Comparison of ENCODE assay signal across 7 cellular contexts in genomic region chr2:171076422-171076821, GRCh38.
DNase-seq lines count a peak whose midpoint lies in the region; ATAC-seq and TF ChIP-seq lines count a peak whose summit lies in the region.
"Not testable (repeated sequence)": the region's sequence is repeated elsewhere in the genome, so short reads cannot be mapped to it uniquely, and the experiment has no call there.

No MANE protein-coding gene starts in this region.

- peaks cover 13% of the 10 kb centered on the region for H3K4me1 Mint-ChIP-seq in T-helper 17 cell
- peaks cover 18% of the 10 kb centered on the region for H3K4me1 Mint-ChIP-seq in activated CD4-positive, alpha-beta T cell treated with anti-CD3 and anti-CD28 coated beads, Interleukin-2, amount 10 ng/mL, durations not matched to agents 24 days and 14 days
- H3K4me1 Mint-ChIP-seq in activated CD8-positive, alpha-beta T cell treated with anti-CD3 and anti-CD28 coated beads, Interleukin-2, amount 10 ng/mL, durations not matched to agents 7 days and 5 days (ENCODE audit: low read depth) = peaks cover 18% of the 10 kb centered on the region
- peaks cover 12% of the 10 kb centered on the region for H3K4me1 Mint-ChIP-seq in activated naive CD8-positive, alpha-beta T cell treated with anti-CD3 and anti-CD28 coated beads, Interleukin-2, amount 10 ng/mL, durations not matched to agents 7 days and 5 days
- peaks cover 31% of the 10 kb centered on the region for H3K4me1 Mint-ChIP-seq in central memory CD8-positive, alpha-beta T cell
- H3K4me1 Mint-ChIP-seq in stimulated activated naive CD8-positive, alpha-beta T cell treated with anti-CD3 and anti-CD28 coated beads, Interleukin-15, Interleukin-2, amounts not matched to agents 100 ng/mL and 50 ng/mL, for 24 hours (ENCODE audit: low read depth) = peaks cover 16% of the 10 kb centered on the region

- intact Hi-C loops in activated CD4-positive, alpha-beta T cell treated with anti-CD3 and anti-CD28 coated beads, Interleukin-2, amount 10 ng/mL, durations not matched to agents 24 days and 14 days (cut with micrococcal nuclease) = not testable (repeated sequence)

- DNase-seq in DND-41; T-helper 17 cell; activated naive CD8-positive, alpha-beta T cell treated with anti-CD3 and anti-CD28 coated beads, Interleukin-2, amount 10 ng/mL, durations not matched to agents 7 days and 5 days; central memory CD8-positive, alpha-beta T cell (ENCODE audit: low spot score in 2 of 2): not testable (repeated sequence)
- peak; percentile 58 for DNase-seq in activated CD4-positive, alpha-beta T cell treated with anti-CD3 and anti-CD28 coated beads, Interleukin-2, amount 10 ng/mL, durations not matched to agents 24 days and 14 days
- peak; percentile 27 for DNase-seq in activated CD8-positive, alpha-beta T cell treated with anti-CD3 and anti-CD28 coated beads, Interleukin-2, amount 10 ng/mL, durations not matched to agents 7 days and 5 days

- H3K27me3 ChIP-seq in DND-41 (ENCODE audit: insufficient read depth, low read length, poor library complexity) = not testable (repeated sequence)

- not testable (repeated sequence) for H3K9me3 Mint-ChIP-seq in activated CD4-positive, alpha-beta T cell treated with anti-CD3 and anti-CD28 coated beads, Interleukin-2, amount 10 ng/mL, durations not matched to agents 24 days and 14 days; activated CD8-positive, alpha-beta T cell treated with anti-CD3 and anti-CD28 coated beads, Interleukin-2, amount 10 ng/mL, durations not matched to agents 7 days and 5 days (ENCODE audit: insufficient read depth); activated naive CD8-positive, alpha-beta T cell treated with anti-CD3 and anti-CD28 coated beads, Interleukin-2, amount 10 ng/mL, durations not matched to agents 7 days and 5 days; central memory CD8-positive, alpha-beta T cell; stimulated activated naive CD8-positive, alpha-beta T cell treated with anti-CD3 and anti-CD28 coated beads, Interleukin-15, Interleukin-2, amounts not matched to agents 100 ng/mL and 50 ng/mL, for 24 hours

- CTCF ChIA-PET in activated CD8-positive, alpha-beta T cell treated with anti-CD3 and anti-CD28 coated beads, Interleukin-2, amount 10 ng/mL, durations not matched to agents 7 days and 5 days (lab: Charles Lee) = interaction anchor here (1.4 to 2.9 kb wide), 2 partner anchors 10 to 11 kb away, joined by 4 to 21 read pairs; no protein-coding TSS in a partner anchor

- not testable (repeated sequence) for TF ChIP-seq CTCF in DND-41 (IDR thresholded peaks at IDR 0.05; ENCODE audit: borderline replicate concordance, extremely low read depth, low read length, poor library complexity, severe bottlenecking)

- not testable (repeated sequence) for H3K4me3 Mint-ChIP-seq in T-helper 17 cell; activated CD4-positive, alpha-beta T cell treated with anti-CD3 and anti-CD28 coated beads, Interleukin-2, amount 10 ng/mL, durations not matched to agents 24 days and 14 days; activated CD8-positive, alpha-beta T cell treated with anti-CD3 and anti-CD28 coated beads, Interleukin-2, amount 10 ng/mL, durations not matched to agents 7 days and 5 days; activated naive CD8-positive, alpha-beta T cell treated with anti-CD3 and anti-CD28 coated beads, Interleukin-2, amount 10 ng/mL, durations not matched to agents 7 days and 5 days; central memory CD8-positive, alpha-beta T cell; stimulated activated naive CD8-positive, alpha-beta T cell treated with anti-CD3 and anti-CD28 coated beads, Interleukin-15, Interleukin-2, amounts not matched to agents 100 ng/mL and 50 ng/mL, for 24 hours

- H3K4me3 ChIP-seq in DND-41 (ENCODE audit: low read depth in 1 of 2, low read length in 2 of 2) = not testable (repeated sequence)

- H2AFZ ChIP-seq in DND-41 (ENCODE audit: low read depth, low read length) = not testable (repeated sequence)

- H3K27ac ChIP-seq in DND-41 (ENCODE audit: low read length) = not testable (repeated sequence)

- not testable (repeated sequence) for H3K4me1 ChIP-seq in DND-41 (ENCODE audit: insufficient read depth, low read length)

- H3K27me3 Mint-ChIP-seq in T-helper 17 cell; activated CD4-positive, alpha-beta T cell treated with anti-CD3 and anti-CD28 coated beads, Interleukin-2, amount 10 ng/mL, durations not matched to agents 24 days and 14 days; activated CD8-positive, alpha-beta T cell treated with anti-CD3 and anti-CD28 coated beads, Interleukin-2, amount 10 ng/mL, durations not matched to agents 7 days and 5 days (ENCODE audit: low read depth); activated naive CD8-positive, alpha-beta T cell treated with anti-CD3 and anti-CD28 coated beads, Interleukin-2, amount 10 ng/mL, durations not matched to agents 7 days and 5 days; central memory CD8-positive, alpha-beta T cell; stimulated activated naive CD8-positive, alpha-beta T cell treated with anti-CD3 and anti-CD28 coated beads, Interleukin-15, Interleukin-2, amounts not matched to agents 100 ng/mL and 50 ng/mL, for 24 hours: not testable (repeated sequence)

- not testable (repeated sequence) for H3K4me2 ChIP-seq in DND-41 (ENCODE audit: insufficient read depth, low read length)

- H3K36me3 Mint-ChIP-seq in T-helper 17 cell (ENCODE audit: low read depth) = not testable (repeated sequence)
- peaks cover 59% of the 10 kb centered on the region for H3K36me3 Mint-ChIP-seq in activated CD4-positive, alpha-beta T cell treated with anti-CD3 and anti-CD28 coated beads, Interleukin-2, amount 10 ng/mL, durations not matched to agents 24 days and 14 days (ENCODE audit: low read depth)
- H3K36me3 Mint-ChIP-seq in activated CD8-positive, alpha-beta T cell treated with anti-CD3 and anti-CD28 coated beads, Interleukin-2, amount 10 ng/mL, durations not matched to agents 7 days and 5 days (ENCODE audit: low read depth) = peaks cover 56% of the 10 kb centered on the region
- H3K36me3 Mint-ChIP-seq in activated naive CD8-positive, alpha-beta T cell treated with anti-CD3 and anti-CD28 coated beads, Interleukin-2, amount 10 ng/mL, durations not matched to agents 7 days and 5 days = peaks cover 59% of the 10 kb centered on the region
- H3K36me3 Mint-ChIP-seq in central memory CD8-positive, alpha-beta T cell (ENCODE audit: insufficient read depth) = peaks cover 16% of the 10 kb centered on the region
- H3K36me3 Mint-ChIP-seq in stimulated activated naive CD8-positive, alpha-beta T cell treated with anti-CD3 and anti-CD28 coated beads, Interleukin-15, Interleukin-2, amounts not matched to agents 100 ng/mL and 50 ng/mL, for 24 hours (ENCODE audit: low read depth) = peaks cover 57% of the 10 kb centered on the region

- not testable (repeated sequence) for H4K20me1 ChIP-seq in DND-41 (ENCODE audit: insufficient read depth, low read length)

- not testable (repeated sequence) for H3K9me3 ChIP-seq in DND-41 (ENCODE audit: insufficient read depth, low read length, severe bottlenecking); T-helper 17 cell (ENCODE audit: control insufficient read depth, low read length, poor library complexity, severe bottlenecking)

- POLR2A ChIA-PET in activated CD8-positive, alpha-beta T cell treated with anti-CD3 and anti-CD28 coated beads, Interleukin-2, amount 10 ng/mL, durations not matched to agents 7 days and 5 days (lab: Charles Lee); activated naive CD8-positive, alpha-beta T cell treated with anti-CD3 and anti-CD28 coated beads, Interleukin-2, amount 10 ng/mL, durations not matched to agents 7 days and 5 days (lab: Charles Lee): not testable (repeated sequence)

- peaks cover 45% of the 10 kb centered on the region for H3K36me3 ChIP-seq in DND-41 (ENCODE audit: insufficient read depth, low read length)

- peak overlapping the region; percentile 86 for H3K27ac Mint-ChIP-seq in T-helper 17 cell
- H3K27ac Mint-ChIP-seq in activated CD4-positive, alpha-beta T cell treated with anti-CD3 and anti-CD28 coated beads, Interleukin-2, amount 10 ng/mL, durations not matched to agents 24 days and 14 days; activated CD8-positive, alpha-beta T cell treated with anti-CD3 and anti-CD28 coated beads, Interleukin-2, amount 10 ng/mL, durations not matched to agents 7 days and 5 days: not testable (repeated sequence)
- H3K27ac Mint-ChIP-seq in activated naive CD8-positive, alpha-beta T cell treated with anti-CD3 and anti-CD28 coated beads, Interleukin-2, amount 10 ng/mL, durations not matched to agents 7 days and 5 days = peak overlapping the region; percentile 17
- peak overlapping the region; percentile 65 for H3K27ac Mint-ChIP-seq in central memory CD8-positive, alpha-beta T cell (ENCODE audit: low read depth)
- peak overlapping the region; percentile 34 for H3K27ac Mint-ChIP-seq in stimulated activated naive CD8-positive, alpha-beta T cell treated with anti-CD3 and anti-CD28 coated beads, Interleukin-15, Interleukin-2, amounts not matched to agents 100 ng/mL and 50 ng/mL, for 24 hours

- peaks cover 35% of the 10 kb centered on the region for H3K79me2 ChIP-seq in DND-41 (ENCODE audit: insufficient read depth, low read length)

- ATAC-seq in DND-41 (ENCODE audit: insufficient read depth, low read depth) = 0 out of 3 replicates have a peak, but pooled peaks have one; percentile 24
- ATAC-seq in T-helper 17 cell; activated CD8-positive, alpha-beta T cell treated with anti-CD3 and anti-CD28 coated beads, Interleukin-2, amount 10 ng/mL, durations not matched to agents 7 days and 5 days; activated naive CD8-positive, alpha-beta T cell treated with anti-CD3 and anti-CD28 coated beads, Interleukin-2, amount 10 ng/mL, durations not matched to agents 7 days and 5 days (ENCODE audit: low read depth); central memory CD8-positive, alpha-beta T cell (replicated peaks; ENCODE audit: extremely low read depth, poor library complexity, severe bottlenecking): not testable (repeated sequence)

- not testable (repeated sequence) for H3K9ac ChIP-seq in DND-41 (ENCODE audit: low read depth, low read length)
